In genomic region chr18:1522249-1522615, GRCh38 we compare ENCODE assay signal across 28 cellular contexts.
DNase-seq lines count a peak whose midpoint lies in the region; ATAC-seq, FAIRE-seq and TF ChIP-seq lines count a peak whose summit lies in the region.
"Had no signal": no experiment of that assay in that cellular context is flagged by ENCODE, and none has a peak within 500 bp of the region (broad histone marks: within the 10 kb centered on the region; RNA-seq: fewer than 3 reads in every experiment).

No MANE protein-coding gene starts in this region.

- ATAC-seq in HG03045 (IDR thresholded peaks at IDR 0.05; ENCODE audit: unreplicated experiment) = no peak
- ATAC-seq in stimulated activated naive CD8-positive, alpha-beta T cell treated with anti-CD3 and anti-CD28 coated beads, Interleukin-15, Interleukin-2, amounts not matched to agents 100 U/mL and 50 U/mL, for 24 hours = no peak
- ATAC-seq: A549, HepG2, Panc1 had no signal

- POLR2A ChIA-PET in PC-9 (lab: Charles Lee; ENCODE audit: unreplicated experiment) = no interaction called here

- no peaks in the 10 kb centered on the region; the same call in 1 of the 2 replicates for H3K9me2 ChIP-seq in PC-9 (ENCODE audit: insufficient read depth)

- intact Hi-C loops in PC-9 (cut with micrococcal nuclease; ENCODE audit: unreplicated experiment) = no loop called here

- H3K4me1 ChIP-seq in PC-9 (replicated peaks; ENCODE audit: insufficient read depth) = no peaks in the 10 kb centered on the region; the same call in 1 of the 2 replicates
- H3K4me1 ChIP-seq: A549 had no signal

- no TSS peak for BruUV-seq in PC-9 (replicated peaks; lab: Mats Ljungman, UMichigan)

- no peaks in the 10 kb centered on the region for H4K20me1 ChIP-seq in PC-9 (ENCODE audit: insufficient read depth)

- H2AFZ ChIP-seq in PC-9 = peak overlapping the region; percentile 68; the same call in 1 of the 2 replicates

- peak; percentile 16 for DNase-seq in DMS114 treated with DMSO at 0.1 percent for 48 hours (lab: John Stamatoyannopoulos, UW; ENCODE audit: unreplicated experiment)
- DNase-seq in NCI-H345 (lab: John Stamatoyannopoulos, UW) = peak; percentile 6
- DNase-seq in PC-9 = no peak
- no peak for DNase-seq in urothelium cell line (ENCODE audit: low spot score)
- DNase-seq in stimulated activated naive CD8-positive, alpha-beta T cell treated with anti-CD3 and anti-CD28 coated beads, Interleukin-15, Interleukin-2, amounts not matched to agents 100 U/mL and 50 U/mL, for 24 hours = no peak
- DNase-seq in NCI-H128 (lab: John Stamatoyannopoulos, UW; ENCODE audit: unreplicated experiment) = no peak
- DNase-seq: AML-193; C1 segment of cervical spinal cord; CD4-positive, alpha-beta memory T cell; COR-L47; DND-41; MV-4-11; NCI-H1417 treated with DMSO at 0.1 percent for 48 hours; NCI-H187; NCI-H2081 treated with DMSO at 0.1 percent for 48 hours; NCI-H2171; NCI-H226; NCI-H524; NCI-H82; NK-92 treated with Interleukin-12 subunit alpha and Interleukin-12 subunit beta, amount 100 ng/mL, for 24 hours; SHP77 had no signal

- 0 out of 2 replicates have a peak, but pooled peaks cover 3% of the 10 kb centered on the region for H3K9me3 ChIP-seq in PC-9 (ENCODE audit: insufficient read depth, low read depth)
- H3K9me3 ChIP-seq: A549 had no signal

- H3K79me2 ChIP-seq in PC-9 (ENCODE audit: low read depth) = no peaks in the 10 kb centered on the region

- peak; percentile 5 for FAIRE-seq in urothelium cell line (lab: Jason Lieb, UNC)
- FAIRE-seq: A549, G401.6, H54, HepG2 had no signal

- H3K4me2 ChIP-seq in PC-9 = peak overlapping the region; percentile 52
- H3K4me2 ChIP-seq: A549 had no signal

- peak overlapping the region; percentile 56; the same call in 1 of the 2 replicates for H3K4me3 ChIP-seq in PC-9
- H3K4me3 ChIP-seq: A549 had no signal

- no peaks in the 10 kb centered on the region for H3F3A ChIP-seq in PC-9 (ENCODE audit: insufficient read depth, low read depth)

- TF ChIP-seq CTCF in PC-9 (conservative IDR thresholded peaks at IDR 0.05) = no peak

- no peaks in the 10 kb centered on the region for H3K27me3 ChIP-seq in PC-9 (ENCODE audit: insufficient read depth, low read depth)

- CTCF ChIA-PET in PC-9 (lab: Charles Lee) = interaction anchor here (0.6 kb wide), 2 partner anchors 561 to 582 kb away, joined by 3 to 4 read pairs; no protein-coding TSS in a partner anchor

- no peak overlapping the region for H3K27ac ChIP-seq in PC-9
- H3K27ac ChIP-seq: A549, RWPE1 had no signal

- no peaks in the 10 kb centered on the region for H3K36me3 ChIP-seq in PC-9 (ENCODE audit: low read depth)

Comparison
In these comparisons a context has a peak if more than half of its experiments do, and no peak if none do; other contexts are left out.
1. DNase-seq: peak in DMS114 treated with DMSO at 0.1 percent for 48 hours (single experiment) and NCI-H345 (single experiment); none in PC-9 (0 of 2), urothelium cell line (single experiment), stimulated activated naive CD8-positive, alpha-beta T cell treated with anti-CD3 and anti-CD28 coated beads, Interleukin-15, Interleukin-2, amounts not matched to agents 100 U/mL and 50 U/mL, for 24 hours (single experiment) and NCI-H128 (single experiment).